Comparison of ENCODE assay signal across 31 cellular contexts in genomic region chr21:15160136-15160535, GRCh38.
"Had no signal": no experiment of that assay in that cellular context is flagged by ENCODE, and none has a peak within 500 bp of the region (broad histone marks: within the 10 kb centered on the region; RNA-seq: fewer than 3 reads in every experiment).

No MANE protein-coding gene starts in this region.

- H3K9ac ChIP-seq: SK-N-SH had no signal

- DNase-seq: activated CD4-positive, alpha-beta T cell treated with anti-CD3 and anti-CD28 coated beads, Interleukin-2, amount 10 ng/mL, durations not matched to agents 24 days and 14 days; activated CD4-positive, alpha-beta T cell treated with anti-CD3 and anti-CD28 coated beads, Interleukin-2, amount 50 U/mL, for 4 hours; activated CD8-positive, alpha-beta T cell treated with anti-CD3 and anti-CD28 coated beads, Interleukin-2, amount 10 ng/mL, durations not matched to agents 7 days and 5 days; activated gamma-delta T cell; activated naive CD4-positive, alpha-beta T cell treated with Interleukin-2 at 50 U/mL for 16 hours; activated naive CD8-positive, alpha-beta T cell treated with anti-CD3 and anti-CD28 coated beads, Interleukin-2, amount 10 ng/mL, durations not matched to agents 7 days and 5 days; activated T-cell treated with anti-CD3 and anti-CD28 coated beads, Interleukin-2, amount 50 U/mL, for 24 hours; amygdala; Karpas-422; KBM-7; NCI-H1436 treated with DMSO at 0.1 percent for 48 hours; NCI-H1694 treated with DMSO at 0.1 percent for 48 hours; NCI-H2029; NCI-H2171 treated with DMSO at 0.1 percent for 48 hours; NCI-H2227 treated with DMSO at 0.1 percent for 48 hours; NCI-H446; NCI-H510A treated with DMSO at 0.1 percent for 48 hours; NCI-H526 treated with DMSO at 0.1 percent for 48 hours; PC-3; Peyer's patch; SHP77 treated with DMSO at 0.1 percent for 48 hours; SK-N-SH had no signal

- H3K9me3 Mint-ChIP-seq: activated naive CD4-positive, alpha-beta T cell treated with anti-CD3 and anti-CD28 coated beads, Interleukin-2, amount 50 U/mL, for 24 hours; T-helper 1 cell treated with Interleukin-12 subunit alpha and Interleukin-12 subunit beta and Interleukin-4 antibody, amounts not matched to agents 30 μg/mL and 1 μg/mL, for 36 hours had no signal

- H3K4me3 ChIP-seq: ascending aorta, breast epithelium, Peyer's patch, SJSA1 had no signal

- H3K4me3 Mint-ChIP-seq: activated CD4-positive, alpha-beta T cell treated with anti-CD3 and anti-CD28 coated beads, Interleukin-2, amount 10 ng/mL, durations not matched to agents 24 days and 14 days; activated CD8-positive, alpha-beta T cell treated with anti-CD3 and anti-CD28 coated beads, Interleukin-2, amount 10 ng/mL, durations not matched to agents 7 days and 5 days; activated naive CD4-positive, alpha-beta T cell treated with anti-CD3 and anti-CD28 coated beads, Interleukin-2, amount 50 U/mL, for 24 hours; activated naive CD8-positive, alpha-beta T cell treated with anti-CD3 and anti-CD28 coated beads, Interleukin-2, amount 10 ng/mL, durations not matched to agents 7 days and 5 days; activated T-cell treated with anti-CD3 and anti-CD28 coated beads, Interleukin-2, amount 50 U/mL, for 24 hours; T-helper 1 cell treated with Interleukin-12 subunit alpha and Interleukin-12 subunit beta and Interleukin-4 antibody, amounts not matched to agents 30 μg/mL and 1 μg/mL, for 36 hours; T-helper 2 cell treated with Interferon-gamma antibody and Interleukin-4, amounts not matched to agents 5 μg/mL and 100 μg/mL, for 36 hours had no signal

- H3K4me1 ChIP-seq: ascending aorta, breast epithelium, SJSA1 had no signal

- H3K27me3 ChIP-seq: ascending aorta, breast epithelium, Peyer's patch, SJSA1 had no signal

- FAIRE-seq: TTC549 had no signal

- H3K27ac ChIP-seq: ascending aorta, breast epithelium, Peyer's patch, SJSA1 had no signal

- H3K36me3 ChIP-seq: ascending aorta, breast epithelium, Peyer's patch, SJSA1 had no signal

- ATAC-seq: activated CD8-positive, alpha-beta T cell treated with anti-CD3 and anti-CD28 coated beads, Interleukin-2, amount 10 ng/mL, durations not matched to agents 7 days and 5 days; PC-3 had no signal

- H3K27me3 Mint-ChIP-seq: activated CD4-positive, alpha-beta T cell treated with anti-CD3 and anti-CD28 coated beads, Interleukin-2, amount 10 ng/mL, durations not matched to agents 24 days and 14 days; activated naive CD4-positive, alpha-beta T cell treated with anti-CD3 and anti-CD28 coated beads, Interleukin-2, amount 50 U/mL, for 24 hours; activated naive CD8-positive, alpha-beta T cell treated with anti-CD3 and anti-CD28 coated beads, Interleukin-2, amount 10 ng/mL, durations not matched to agents 7 days and 5 days; IgD-negative memory B cell had no signal

- H3K4me2 ChIP-seq: SK-N-SH had no signal

- H3K27ac Mint-ChIP-seq: activated CD4-positive, alpha-beta T cell treated with anti-CD3 and anti-CD28 coated beads, Interleukin-2, amount 10 ng/mL, durations not matched to agents 24 days and 14 days; activated CD8-positive, alpha-beta T cell treated with anti-CD3 and anti-CD28 coated beads, Interleukin-2, amount 10 ng/mL, durations not matched to agents 7 days and 5 days; activated naive CD4-positive, alpha-beta T cell treated with anti-CD3 and anti-CD28 coated beads, Interleukin-2, amount 50 U/mL, for 24 hours; activated naive CD8-positive, alpha-beta T cell treated with anti-CD3 and anti-CD28 coated beads, Interleukin-2, amount 10 ng/mL, durations not matched to agents 7 days and 5 days; activated T-cell treated with anti-CD3 and anti-CD28 coated beads, Interleukin-2, amount 50 U/mL, for 24 hours; activated T-helper 2 cell treated with anti-CD3 and anti-CD28 coated beads, Interferon-gamma antibody, Interleukin-2, Interleukin-4, amounts not matched to agents 10 μg/mL and 5 μg/mL and 100 μg/mL, durations not matched to agents 14 hours and 24 hours and 36 hours; T-helper 1 cell treated with Interleukin-12 subunit alpha and Interleukin-12 subunit beta and Interleukin-4 antibody, amounts not matched to agents 30 μg/mL and 1 μg/mL, for 36 hours; T-helper 2 cell treated with Interferon-gamma antibody and Interleukin-4, amounts not matched to agents 5 μg/mL and 100 μg/mL, for 36 hours had no signal

- H3K9me3 ChIP-seq: breast epithelium, Peyer's patch, SJSA1, SK-N-SH had no signal

- H3K4me1 Mint-ChIP-seq: activated CD4-positive, alpha-beta T cell treated with anti-CD3 and anti-CD28 coated beads, Interleukin-2, amount 10 ng/mL, durations not matched to agents 24 days and 14 days; activated naive CD4-positive, alpha-beta T cell treated with anti-CD3 and anti-CD28 coated beads, Interleukin-2, amount 50 U/mL, for 24 hours; activated naive CD8-positive, alpha-beta T cell treated with anti-CD3 and anti-CD28 coated beads, Interleukin-2, amount 10 ng/mL, durations not matched to agents 7 days and 5 days had no signal
